Comparison of ENCODE assay signal across 25 cellular contexts in the genomic region with DNA sequence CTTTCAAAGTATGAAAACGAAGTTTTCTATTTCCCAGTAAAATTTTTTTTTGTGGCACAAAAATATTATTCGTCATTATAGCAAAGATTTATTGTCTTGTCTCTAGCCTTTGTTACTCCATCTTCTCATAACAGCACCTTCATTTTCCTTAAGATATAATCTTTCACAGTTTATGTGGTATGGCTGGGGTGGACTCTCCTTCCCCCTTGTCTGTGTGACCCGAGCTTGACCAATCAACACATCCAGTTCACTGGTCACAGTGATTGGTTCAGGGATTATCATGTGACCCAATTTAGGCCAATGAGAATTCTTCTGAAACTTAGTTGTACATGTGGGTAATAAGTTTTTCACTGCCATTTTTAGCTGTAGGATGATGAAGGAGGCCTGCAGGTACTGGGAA.
DNase-seq lines count a peak whose midpoint lies in the region; ATAC-seq, FAIRE-seq and TF ChIP-seq lines count a peak whose summit lies in the region.
"Had no signal": no experiment of that assay in that cellular context is flagged by ENCODE, and none has a peak within 500 bp of the region (broad histone marks: within the 10 kb centered on the region; RNA-seq: fewer than 3 reads in every experiment).

No MANE protein-coding gene starts in this region.

- TF ChIP-seq POLR2A in testis (IDR thresholded peaks at IDR 0.05), result no peak

- H3K4me1 ChIP-seq in foreskin keratinocyte (peaks cover 41% of the 10 kb centered on the region), testis (no peaks in the 10 kb centered on the region)
- H3K4me1 ChIP-seq: adrenal gland, colonic mucosa, esophagus squamous epithelium, prostate gland had no signal

- peaks cover 35% of the 10 kb centered on the region for H3K36me3 Mint-ChIP-seq in HFFc6 (ENCODE audit: low read depth)
- H3K36me3 Mint-ChIP-seq in natural killer cell, result no peaks in the 10 kb centered on the region

- TF ChIP-seq CTCF in HFFc6 (IDR thresholded peaks at IDR 0.05) (no peak), foreskin keratinocyte (conservative IDR thresholded peaks at IDR 0.05) (no peak), testis (IDR thresholded peaks at IDR 0.05) (no peak), natural killer cell (IDR thresholded peaks at IDR 0.05) (no peak)

- H3K4me3 ChIP-seq in testis, result peak overlapping the region in 1 of 2 donors; percentile 14
- H3K4me3 ChIP-seq: adrenal gland, colonic mucosa, esophagus squamous epithelium, prostate gland had no signal

- H3K36me3 ChIP-seq in testis (ENCODE audit: low read depth, missing control alignments), result no peaks in the 10 kb centered on the region
- H3K36me3 ChIP-seq: adrenal gland, BE2C, colonic mucosa, esophagus squamous epithelium, prostate gland had no signal

- peaks cover 2% of the 10 kb centered on the region; the same call in 1 of the 2 replicates for H3K27me3 Mint-ChIP-seq in HFFc6 (ENCODE audit: insufficient read depth)
- H3K27me3 Mint-ChIP-seq in natural killer cell (ENCODE audit: low read depth in 2 of 2), result no peaks in the 10 kb centered on the region

- no peak for FAIRE-seq in RCC 7860 (lab: Jason Lieb, UNC)
- FAIRE-seq: islet of Langerhans had no signal

- H3K9me3 Mint-ChIP-seq in HFFc6 (peaks cover 16% of the 10 kb centered on the region), natural killer cell (peaks cover 0 to 2% of the 10 kb centered on the region in 2 donors)

- ATAC-seq in foreskin keratinocyte, result no peak
- ATAC-seq in HG02973 (IDR thresholded peaks at IDR 0.05; ENCODE audit: unreplicated experiment), result no peak
- ATAC-seq in natural killer cell, result no peak
- ATAC-seq: activated CD4-positive, alpha-beta T cell treated with anti-CD3 and anti-CD28 coated beads for 36 hours had no signal

- 63 to 77% methylated on average over 3 of the region's 3 CpGs for WGBS in testis, 2 donors

- H3K4me1 Mint-ChIP-seq in HFFc6 (ENCODE audit: low read depth) (peaks cover 94% of the 10 kb centered on the region), natural killer cell (no peaks in the 10 kb centered on the region)

- H3K27ac Mint-ChIP-seq in HFFc6 (peak overlapping the region; percentile 99), natural killer cell (no peak overlapping the region)
- H3K27ac Mint-ChIP-seq: activated CD4-positive, alpha-beta T cell treated with anti-CD3 and anti-CD28 coated beads for 36 hours; T-helper 1 cell treated with Interleukin-12 subunit alpha and Interleukin-12 subunit beta and Interleukin-4 antibody, amounts not matched to agents 30 μg/mL and 1 μg/mL, for 36 hours had no signal

- intact Hi-C loops in testis (cut with DNase I; ENCODE audit: low total_unique reads) (no loop called here), natural killer cell (cut with micrococcal nuclease) (no loop called here)

- no peaks in the 10 kb centered on the region for H3K9me3 ChIP-seq in testis
- H3K9me3 ChIP-seq: adrenal gland, BE2C, colonic mucosa, esophagus squamous epithelium, prostate gland had no signal

- DNase-seq in HFFc6 (no peak), RCC 7860 (ENCODE audit: low spot score) (peak; percentile 59), foreskin keratinocyte (peak in 1 of 2 donors; percentile 42), testis (peak; percentile 35), DMS79 (lab: John Stamatoyannopoulos, UW) (no peak), natural killer cell (no peak)
- DNase-seq: activated CD4-positive, alpha-beta T cell treated with anti-CD3 and anti-CD28 coated beads for 36 hours; activated CD8-positive, alpha-beta memory T cell treated with anti-CD3 and anti-CD28 coated beads for 24 hours; activated T-cell treated with anti-CD3 and anti-CD28 coated beads, Interleukin-2, amount 50 U/mL, for 1 hour; adrenal gland; BE2C; colonic mucosa; esophagus squamous epithelium; GDM1; GOT3; NCI-H1436; NCI-H2107; NCI-H446; SIG-M5; trophoblast cell had no signal

- no peaks in the 10 kb centered on the region for H3K27me3 ChIP-seq in foreskin keratinocyte
- H3K27me3 ChIP-seq in testis, result no peaks in the 10 kb centered on the region
- H3K27me3 ChIP-seq: adrenal gland, BE2C, colonic mucosa, esophagus squamous epithelium had no signal

- peak overlapping the region; percentile 94 for H3K27ac ChIP-seq in foreskin keratinocyte
- H3K27ac ChIP-seq in testis, result no peak overlapping the region
- H3K27ac ChIP-seq: adrenal gland, colonic mucosa, esophagus squamous epithelium, prostate gland had no signal

- H3K4me3 Mint-ChIP-seq in HFFc6 (peak overlapping the region; percentile 79), natural killer cell (no peak overlapping the region)
- H3K4me3 Mint-ChIP-seq: activated CD4-positive, alpha-beta T cell treated with anti-CD3 and anti-CD28 coated beads for 36 hours; neural crest cell; T-helper 1 cell treated with Interleukin-12 subunit alpha and Interleukin-12 subunit beta and Interleukin-4 antibody, amounts not matched to agents 30 μg/mL and 1 μg/mL, for 36 hours had no signal

Comparison
In these comparisons a context has a peak if more than half of its experiments do, and no peak if none do; other contexts are left out.
1. DNase-seq: peak in RCC 7860 (single experiment) and testis (single experiment); none in HFFc6 (single experiment), DMS79 (single experiment) and natural killer cell (single experiment).